Comparison of ENCODE assay signal across 20 cellular contexts in genomic region chr20:12170406-12170805, GRCh38.
DNase-seq lines count a peak whose midpoint lies in the region; FAIRE-seq and TF ChIP-seq lines count a peak whose summit lies in the region.
"Had no signal": no experiment of that assay in that cellular context is flagged by ENCODE, and none has a peak within 500 bp of the region (broad histone marks: within the 10 kb centered on the region; RNA-seq: fewer than 3 reads in every experiment).

No MANE protein-coding gene starts in this region.

- H3K27me3 Mint-ChIP-seq in astrocyte (ENCODE audit: low read depth, unreplicated experiment): no peaks in the 10 kb centered on the region
- H3K27me3 Mint-ChIP-seq: B cell had no signal

- no peak overlapping the region for H3K9ac ChIP-seq in astrocyte (ENCODE audit: low read length)
- H3K9ac ChIP-seq: BLaER1 had no signal

- no peak overlapping the region for H3K27ac Mint-ChIP-seq in astrocyte (ENCODE audit: unreplicated experiment)
- H3K27ac Mint-ChIP-seq: B cell; CD4-positive, CD25-positive, alpha-beta regulatory T cell; CD8-positive, alpha-beta T cell had no signal

- H3K27ac ChIP-seq in astrocyte (ENCODE audit: low read depth, low read length) (no peak overlapping the region), hepatocyte (peak overlapping the region; percentile 46)
- H3K27ac ChIP-seq: 22Rv1, BLaER1, C4-2B had no signal

- DNase-seq in DMS79 treated with DMSO at 0.1 percent for 48 hours (lab: John Stamatoyannopoulos, UW): peak; percentile 81
- no peak for DNase-seq in DMS79 (lab: John Stamatoyannopoulos, UW)
- peak; percentile 6 for DNase-seq in astrocyte (ENCODE audit: low read depth)
- no peak for DNase-seq in hepatocyte (ENCODE audit: low spot score)
- DNase-seq in DMS153 (lab: John Stamatoyannopoulos, UW): no peak
- no peak for DNase-seq in central memory CD4-positive, alpha-beta T cell
- DNase-seq: Caco-2; CD4-positive, CD25-positive, alpha-beta regulatory T cell; CD8-positive, alpha-beta T cell; DND-41; GOT3; HCEC 1CT had no signal

- H3K4me2 ChIP-seq in astrocyte (ENCODE audit: low read length): no peak overlapping the region
- no peak overlapping the region for H3K4me2 ChIP-seq in hepatocyte
- H3K4me2 ChIP-seq: BLaER1 had no signal

- TF ChIP-seq CTCF in astrocyte (IDR thresholded peaks at IDR 0.05; ENCODE audit: insufficient read depth, low read depth, low read length) (no peak), hepatocyte (IDR thresholded peaks at IDR 0.05; ENCODE audit: poor library complexity) (no peak)

- no peaks in the 10 kb centered on the region for H3K9me2 ChIP-seq in hepatocyte (replicated peaks; ENCODE audit: insufficient read depth)

- no peaks in the 10 kb centered on the region for H3K79me2 ChIP-seq in astrocyte (ENCODE audit: insufficient read depth, low read length)
- no peaks in the 10 kb centered on the region for H3K79me2 ChIP-seq in hepatocyte

- H3K27me3 ChIP-seq in astrocyte (ENCODE audit: insufficient read depth, low read length) (no peaks in the 10 kb centered on the region), hepatocyte (no peaks in the 10 kb centered on the region)
- H3K27me3 ChIP-seq: BLaER1 had no signal

- peaks cover 17% of the 10 kb centered on the region for H3K4me1 Mint-ChIP-seq in astrocyte (ENCODE audit: low read depth, unreplicated experiment)
- H3K4me1 Mint-ChIP-seq: B cell had no signal

- H4K20me1 ChIP-seq in astrocyte (ENCODE audit: insufficient read depth, low read length): no peaks in the 10 kb centered on the region
- no peaks in the 10 kb centered on the region for H4K20me1 ChIP-seq in hepatocyte (ENCODE audit: insufficient read depth, poor library complexity, severe bottlenecking)
- H4K20me1 ChIP-seq: BLaER1 had no signal

- no peak overlapping the region for H3K4me3 ChIP-seq in astrocyte (ENCODE audit: insufficient read depth, low read depth, low read length)
- H3K4me3 ChIP-seq in hepatocyte: no peak overlapping the region
- H3K4me3 ChIP-seq: BLaER1 had no signal

- H3K9me3 Mint-ChIP-seq in astrocyte (ENCODE audit: unreplicated experiment): peaks cover 8% of the 10 kb centered on the region

- FAIRE-seq in astrocyte (lab: Jason Lieb, UNC): no peak
- FAIRE-seq: A204.1, G401.6, GM12892, H54 had no signal

- WGBS in hepatocyte (ENCODE audit: low lambda C conversion rate, missing lambda C conversion rate): 70% methylated on average over 1 of the region's 1 CpG

- no peaks in the 10 kb centered on the region for H3K36me3 Mint-ChIP-seq in astrocyte (ENCODE audit: low read depth, unreplicated experiment)
- H3K36me3 Mint-ChIP-seq: CD4-positive, CD25-positive, alpha-beta regulatory T cell; CD8-positive, alpha-beta T cell had no signal

- H2AFZ ChIP-seq in astrocyte (ENCODE audit: low read depth, low read length): no peak overlapping the region
- H2AFZ ChIP-seq in hepatocyte: no peak overlapping the region

- H3K4me3 Mint-ChIP-seq in astrocyte (ENCODE audit: unreplicated experiment): no peak overlapping the region
- H3K4me3 Mint-ChIP-seq: B cell; CD4-positive, CD25-positive, alpha-beta regulatory T cell; CD8-positive, alpha-beta T cell had no signal

- H3K4me1 ChIP-seq in astrocyte (ENCODE audit: insufficient read depth, low read length): peaks cover 7% of the 10 kb centered on the region
- H3K4me1 ChIP-seq in hepatocyte (ENCODE audit: insufficient read depth): no peaks in the 10 kb centered on the region
- H3K4me1 ChIP-seq: Caco-2 had no signal

- H3K9me3 ChIP-seq in astrocyte (ENCODE audit: insufficient read depth, low read depth, low read length) (no peaks in the 10 kb centered on the region), hepatocyte (ENCODE audit: low read depth) (peaks cover 7% of the 10 kb centered on the region)
- H3K9me3 ChIP-seq: Caco-2 had no signal

- H3K36me3 ChIP-seq in astrocyte (ENCODE audit: insufficient read depth, low read length) (no peaks in the 10 kb centered on the region), hepatocyte (replicated peaks; ENCODE audit: insufficient read depth, low read depth) (no peaks in the 10 kb centered on the region)
- H3K36me3 ChIP-seq: BLaER1 had no signal

Comparison
In these comparisons a context has a peak if more than half of its experiments do, and no peak if none do; other contexts are left out.
1. DNase-seq: peak in DMS79 treated with DMSO at 0.1 percent for 48 hours (single experiment) and astrocyte (single experiment); none in DMS79 (single experiment), hepatocyte (single experiment), DMS153 (single experiment) and central memory CD4-positive, alpha-beta T cell (single experiment).